10 cellular contexts compared by ENCODE assay signal in genomic region chr17:20092292-20092867, GRCh38.
DNase-seq lines count a peak whose midpoint lies in the region; ATAC-seq and TF ChIP-seq lines count a peak whose summit lies in the region.
"Had no signal": no experiment of that assay in that cellular context is flagged by ENCODE, and none has a peak within 500 bp of the region (broad histone marks: within the 10 kb centered on the region; RNA-seq: fewer than 3 reads in every experiment).

No MANE protein-coding gene starts in this region.

- H3K79me2 ChIP-seq in H9 (ENCODE audit: insufficient read depth, low read length), result no peaks in the 10 kb centered on the region
- H3K79me2 ChIP-seq in trophoblast cell (ENCODE audit: control insufficient read depth, insufficient read depth, low read length, poor library complexity), result no peaks in the 10 kb centered on the region

- no peak overlapping the region for H3K14ac ChIP-seq in H9 (ENCODE audit: insufficient read depth, low read length)
- H3K14ac ChIP-seq in trophoblast cell (ENCODE audit: low read length), result no peak overlapping the region

- peak overlapping the region; percentile 69 to 92 (median 85) for H3K27ac Mint-ChIP-seq in H9
- no peak overlapping the region for H3K27ac Mint-ChIP-seq in CD4-positive, alpha-beta T cell
- H3K27ac Mint-ChIP-seq: naive thymus-derived CD8-positive, alpha-beta T cell had no signal

- no peak overlapping the region for H3K9ac ChIP-seq in H9 (ENCODE audit: extremely low read depth, insufficient read length, low read length)
- H3K9ac ChIP-seq in trophoblast cell (ENCODE audit: low read length), result no peak overlapping the region

- H3K27me3 ChIP-seq in H9 (ENCODE audit: insufficient read depth, low read length), result no peaks in the 10 kb centered on the region
- H3K27me3 ChIP-seq in esophagus muscularis mucosa, result no peaks in the 10 kb centered on the region
- H3K27me3 ChIP-seq in CD4-positive, alpha-beta T cell (ENCODE audit: control insufficient read depth, insufficient read depth, low read length), result no peaks in the 10 kb centered on the region
- no peaks in the 10 kb centered on the region for H3K27me3 ChIP-seq in trophoblast cell (ENCODE audit: insufficient read depth, low read length)

- no peak for TF ChIP-seq POLR2A in esophagus muscularis mucosa (IDR thresholded peaks at IDR 0.05; ENCODE audit: low read depth)

- no peak overlapping the region for H2BK120ac ChIP-seq in H9 (ENCODE audit: low read depth, low read length, poor library complexity, severe bottlenecking)
- H2BK120ac ChIP-seq in trophoblast cell (ENCODE audit: insufficient read depth, low read length, poor library complexity), result no peak overlapping the region

- no peaks in the 10 kb centered on the region; the same call in 1 of the 2 replicates for H3K27me3 Mint-ChIP-seq in H9 (ENCODE audit: low read depth)
- H3K27me3 Mint-ChIP-seq in CD4-positive, alpha-beta T cell, result no peaks in the 10 kb centered on the region
- H3K27me3 Mint-ChIP-seq: naive thymus-derived CD8-positive, alpha-beta T cell had no signal

- H3K56ac ChIP-seq in H9 (ENCODE audit: insufficient read length, low read depth, low read length), result no peak overlapping the region

- no peak overlapping the region for H4K5ac ChIP-seq in H9 (ENCODE audit: insufficient read length, low read depth, low read length)

- H3K18ac ChIP-seq in H9 (ENCODE audit: insufficient read length, low read depth, low read length) (no peak overlapping the region), trophoblast cell (ENCODE audit: low read length) (no peak overlapping the region)

- H2AFZ ChIP-seq in H9 (ENCODE audit: low read length) (no peak overlapping the region), trophoblast cell (ENCODE audit: insufficient read depth, low read length, poor library complexity) (no peak overlapping the region)

- DNase-seq in H9 (no peak), NCI-H510A (lab: John Stamatoyannopoulos, UW) (peak; percentile 82), esophagus muscularis mucosa (ENCODE audit: extremely low spot score) (no peak), trophoblast cell (no peak)
- no peak for DNase-seq in CD4-positive, alpha-beta T cell
- DNase-seq: activated T-cell treated with anti-CD3 and anti-CD28 coated beads, Interleukin-2, amount 50 U/mL, for 4 hours; naive thymus-derived CD8-positive, alpha-beta T cell had no signal

- no peak overlapping the region for H2BK20ac ChIP-seq in H9 (ENCODE audit: low read depth, low read length, poor library complexity, severe bottlenecking)

- H3K9me3 ChIP-seq in H9 (ENCODE audit: control insufficient read depth, low read depth, low read length), result no peaks in the 10 kb centered on the region
- no peaks in the 10 kb centered on the region for H3K9me3 ChIP-seq in esophagus muscularis mucosa
- H3K9me3 ChIP-seq in CD4-positive, alpha-beta T cell (ENCODE audit: control insufficient read depth, low read length), result no peaks in the 10 kb centered on the region
- H3K9me3 ChIP-seq in trophoblast cell (ENCODE audit: insufficient read depth, low read depth, low read length), result no peaks in the 10 kb centered on the region

- H3T11ph ChIP-seq in H9 (ENCODE audit: low read length), result no peak overlapping the region

- intact Hi-C loops in esophagus muscularis mucosa (cut with DNase I), result no loop called here
- intact Hi-C loops in CD4-positive, alpha-beta T cell (cut with DNase I, micrococcal nuclease), result no loop called here

- TF ChIP-seq CTCF in H9 (conservative IDR thresholded peaks at IDR 0.05), result no peak
- TF ChIP-seq CTCF in esophagus muscularis mucosa (IDR thresholded peaks at IDR 0.05), result no peak
- no peak for TF ChIP-seq CTCF in CD4-positive, alpha-beta T cell (IDR thresholded peaks at IDR 0.05)

- CTCF ChIA-PET in CD4-positive, alpha-beta T cell (lab: Charles Lee), result no interaction called here

- no peak overlapping the region for H2BK12ac ChIP-seq in H9 (ENCODE audit: insufficient read length, low read depth, low read length)
- H2BK12ac ChIP-seq in trophoblast cell (ENCODE audit: low read length), result no peak overlapping the region

- H3K4me2 ChIP-seq in H9 (ENCODE audit: insufficient read depth, insufficient read length, low read length), result no peak overlapping the region
- H3K4me2 ChIP-seq in trophoblast cell (ENCODE audit: low read length), result no peak overlapping the region

- H4K20me1 ChIP-seq in H9 (ENCODE audit: control insufficient read depth, insufficient read depth, insufficient read length), result no peaks in the 10 kb centered on the region

- H3K23ac ChIP-seq in H9 (ENCODE audit: insufficient read length, low read depth, low read length), result no peak overlapping the region
- no peak overlapping the region for H3K23ac ChIP-seq in trophoblast cell (ENCODE audit: low read length)

- H3K4me1 Mint-ChIP-seq in H9, result peaks cover 51 to 66% of the 10 kb centered on the region in 2 experiments
- H3K4me1 Mint-ChIP-seq in CD4-positive, alpha-beta T cell (ENCODE audit: low read depth), result no peaks in the 10 kb centered on the region

- no peak overlapping the region for H2BK15ac ChIP-seq in H9 (ENCODE audit: low read depth, low read length)

- ATAC-seq in GM19324 (IDR thresholded peaks at IDR 0.05; ENCODE audit: low FRiP score, unreplicated experiment) (no peak), HG03520 (IDR thresholded peaks at IDR 0.05; ENCODE audit: unreplicated experiment) (no peak)
- ATAC-seq in CD4-positive, alpha-beta T cell (ENCODE audit: poor library complexity), result no peak
- ATAC-seq: activated T-cell treated with anti-CD3 and anti-CD28 coated beads, Interleukin-2, amount 50 U/mL, for 4 hours; naive thymus-derived CD8-positive, alpha-beta T cell had no signal

- H3K4me3 Mint-ChIP-seq in H9, result peak overlapping the region; percentile 2 to 10; a peak in 1 of 5 replicates
- H3K4me3 Mint-ChIP-seq in CD4-positive, alpha-beta T cell, result no peak overlapping the region
- H3K4me3 Mint-ChIP-seq: activated T-cell treated with anti-CD3 and anti-CD28 coated beads, Interleukin-2, amount 50 U/mL, for 4 hours; naive thymus-derived CD8-positive, alpha-beta T cell had no signal

- H3K23me2 ChIP-seq in H9 (ENCODE audit: insufficient read length, low read depth, low read length, poor library complexity, severe bottlenecking), result no peaks in the 10 kb centered on the region

- H3K9me3 Mint-ChIP-seq in H9, result no peaks in the 10 kb centered on the region
- H3K9me3 Mint-ChIP-seq in CD4-positive, alpha-beta T cell, result no peaks in the 10 kb centered on the region
- H3K9me3 Mint-ChIP-seq: activated T-cell treated with anti-CD3 and anti-CD28 coated beads, Interleukin-2, amount 50 U/mL, for 4 hours; naive thymus-derived CD8-positive, alpha-beta T cell had no signal

- H2AK5ac ChIP-seq in H9 (ENCODE audit: insufficient read length, low read length) (no peak overlapping the region), trophoblast cell (ENCODE audit: low read length) (no peak overlapping the region)

- no peaks in the 10 kb centered on the region for H3K79me1 ChIP-seq in H9 (ENCODE audit: insufficient read depth, low read depth, low read length, poor library complexity, severe bottlenecking)
- no peaks in the 10 kb centered on the region for H3K79me1 ChIP-seq in trophoblast cell (ENCODE audit: low read length)

- H3K4me3 ChIP-seq in esophagus muscularis mucosa (no peak overlapping the region), skin epidermis (no peak overlapping the region), trophoblast cell (ENCODE audit: low read depth, low read length) (no peak overlapping the region)

- H3K36me3 ChIP-seq in esophagus muscularis mucosa (peaks cover 0 to 5% (median 0%) of the 10 kb centered on the region in 4 donors), trophoblast cell (ENCODE audit: control insufficient read depth in 1 of 2, insufficient read depth in 2 of 2, low read length in 2 of 2) (no peaks in the 10 kb centered on the region)

- H3K27ac ChIP-seq in H9 (ENCODE audit: insufficient read length, low read depth, low read length), result no peak overlapping the region
- H3K27ac ChIP-seq in esophagus muscularis mucosa (replicated peaks in 1 of 4), result peak overlapping the region; percentile 38 to 67 (median 60)
- H3K27ac ChIP-seq in skin epidermis, result peak overlapping the region in 15 of 21 experiments; percentile 4 to 89 (median 68)
- H3K27ac ChIP-seq in CD4-positive, alpha-beta T cell (ENCODE audit: low read depth, low read length), result no peak overlapping the region
- no peak overlapping the region for H3K27ac ChIP-seq in trophoblast cell (ENCODE audit: low read depth, low read length)

- POLR2A ChIA-PET in CD4-positive, alpha-beta T cell (lab: Charles Lee), result interaction anchor here (1.6 kb wide), 1 partner anchor 10 kb away, joined by 3 read pairs; no protein-coding TSS in a partner anchor

- peaks cover 17% of the 10 kb centered on the region for H3K4me1 ChIP-seq in H9 (ENCODE audit: insufficient read depth, low read length)
- H3K4me1 ChIP-seq in esophagus muscularis mucosa, result peaks cover 15 to 39% (median 30%) of the 10 kb centered on the region in 4 donors
- peaks cover 0 to 5% of the 10 kb centered on the region in 2 experiments for H3K4me1 ChIP-seq in trophoblast cell (ENCODE audit: control insufficient read depth in 1 of 2, insufficient read depth in 2 of 2, low read length in 2 of 2)

- no CpG with 5 or more reads among the region's 6 CpGs for WGBS in H9 (ENCODE audit: extremely low coverage, insufficient read length, low lambda C conversion rate)
- 74% methylated on average over 6 of the region's 6 CpGs for WGBS in esophagus muscularis mucosa
- WGBS in trophoblast cell (ENCODE audit: extremely low coverage, insufficient coverage, insufficient read length), result no CpG with 5 or more reads among the region's 6 CpGs

- no peak overlapping the region for H4K8ac ChIP-seq in H9 (replicated peaks; ENCODE audit: insufficient read length, low read depth, low read length)
- H4K8ac ChIP-seq in trophoblast cell (ENCODE audit: low read depth, low read length), result no peak overlapping the region

- H2BK5ac ChIP-seq in H9 (ENCODE audit: insufficient read length, low read length) (no peak overlapping the region), trophoblast cell (ENCODE audit: low read depth, low read length, poor library complexity) (no peak overlapping the region)

- H3K36me3 Mint-ChIP-seq in H9 (ENCODE audit: insufficient read depth in 1 of 3, low read depth in 3 of 3), result no peaks in the 10 kb centered on the region; a peak in 1 of 7 replicates
- H3K36me3 Mint-ChIP-seq in CD4-positive, alpha-beta T cell (ENCODE audit: low read depth), result no peaks in the 10 kb centered on the region
- H3K36me3 Mint-ChIP-seq: naive thymus-derived CD8-positive, alpha-beta T cell had no signal

- no peak overlapping the region for H4K12ac ChIP-seq in trophoblast cell (ENCODE audit: low read depth, low read length)

- H4K91ac ChIP-seq in H9 (ENCODE audit: insufficient read length, low read depth, low read length) (no peak overlapping the region), trophoblast cell (ENCODE audit: low read depth, low read length) (no peak overlapping the region)

- H3K4ac ChIP-seq in H9 (ENCODE audit: low read depth, low read length) (no peak overlapping the region), trophoblast cell (ENCODE audit: low read depth, low read length) (no peak overlapping the region)

- no peak for TF ChIP-seq EP300 in esophagus muscularis mucosa (IDR thresholded peaks at IDR 0.05)

Comparison
In these comparisons a context has a peak if more than half of its experiments do, and no peak if none do; other contexts are left out.
1. H3K27ac ChIP-seq: peak in esophagus muscularis mucosa (4 of 4) and skin epidermis (15 of 21); none in H9 (single experiment), CD4-positive, alpha-beta T cell (single experiment) and trophoblast cell (single experiment).